In genomic region chrX:57607295-57608187, GRCh38 we compare ENCODE assay signal across 18 cellular contexts. TPM values are rescaled to one million over a fixed set of nuclear protein-coding genes. Genes with fewer than 3 reads are reported as not detected.
DNase-seq lines count a peak whose midpoint lies in the region; ATAC-seq and TF ChIP-seq lines count a peak whose summit lies in the region.
"Had no signal": no experiment of that assay in that cellular context is flagged by ENCODE, and none has a peak within 500 bp of the region (broad histone marks: within the 10 kb centered on the region; RNA-seq: fewer than 3 reads in every experiment).

No MANE protein-coding gene starts in this region.

- DNase-seq in NCI-H524 treated with DMSO at 0.1 percent for 48 hours (lab: John Stamatoyannopoulos, UW) (peak; percentile 83), coronary artery (ENCODE audit: low spot score) (no peak), myocyte (ENCODE audit: low read depth) (peak; percentile 17), HK-2 (ENCODE audit: unreplicated experiment) (no peak), NCI-H1436 treated with DMSO at 0.1 percent for 48 hours (lab: John Stamatoyannopoulos, UW) (no peak), DMS53 (lab: John Stamatoyannopoulos, UW) (no peak)
- DNase-seq: activated gamma-delta T cell treated with Interleukin-2 at 50 U/mL for 16 hours; adrenal gland; DMS 273 treated with DMSO at 0.1 percent for 48 hours; H7; immature natural killer cell; naive thymus-derived CD8-positive, alpha-beta T cell; substantia nigra had no signal

- peak overlapping the region; percentile 54 for H3K9ac ChIP-seq in ES-I3 (ENCODE audit: low read depth, low read length)

- no peaks in the 10 kb centered on the region for H3K36me3 ChIP-seq in ES-I3 (ENCODE audit: insufficient read depth, low read length)
- H3K36me3 ChIP-seq: adrenal gland, esophagus muscularis mucosa, vagina had no signal

- H3K4me3 ChIP-seq in coronary artery = peak overlapping the region; percentile 9
- H3K4me3 ChIP-seq: adrenal gland, esophagus muscularis mucosa, vagina had no signal

- H3K9me3 ChIP-seq in ES-I3 (ENCODE audit: control insufficient read depth, insufficient read depth, low read length) = no peaks in the 10 kb centered on the region
- H3K9me3 ChIP-seq: adrenal gland, esophagus muscularis mucosa, vagina had no signal

- peaks cover 3% of the 10 kb centered on the region; the same call in 1 of the 2 replicates for H3K4me1 ChIP-seq in ES-I3 (ENCODE audit: insufficient read depth, low read length)
- H3K4me1 ChIP-seq: adrenal gland, esophagus muscularis mucosa, vagina had no signal

- no peak for ATAC-seq in GM21360 (IDR thresholded peaks at IDR 0.05; ENCODE audit: unreplicated experiment)
- ATAC-seq: naive thymus-derived CD8-positive, alpha-beta T cell had no signal

- H3K27ac ChIP-seq in coronary artery = no peak overlapping the region
- H3K27ac ChIP-seq: adrenal gland, esophagus muscularis mucosa, RWPE1, vagina had no signal

- no peak for TF ChIP-seq CTCF in coronary artery (IDR thresholded peaks at IDR 0.05)

RNA-seq across cellular contexts. Expression of gene ZXDB, which starts 15.7 kb away (rescaled TPM):
- 10.1 and 10.2 TPM in 2 replicates for total RNA-seq in myocyte
- 2.9 TPM for polyA plus RNA-seq in myocyte (2012)

Comparison
In these comparisons a context has a peak if more than half of its experiments do, and no peak if none do; other contexts are left out.
1. DNase-seq: peak in NCI-H524 treated with DMSO at 0.1 percent for 48 hours (single experiment) and myocyte (single experiment); none in coronary artery (single experiment), HK-2 (single experiment), NCI-H1436 treated with DMSO at 0.1 percent for 48 hours (single experiment) and DMS53 (single experiment).